ENCODE assay signal across 24 cellular contexts in genomic region chr2:16253291-16253690, GRCh38.
"Had no signal": no experiment of that assay in that cellular context is flagged by ENCODE, and none has a peak within 500 bp of the region (broad histone marks: within the 10 kb centered on the region; RNA-seq: fewer than 3 reads in every experiment).

No MANE protein-coding gene starts in this region.

- H3K4me3 ChIP-seq: colonic mucosa, esophagus squamous epithelium, gastrocnemius medialis, hepatocyte, left lung, lower lobe of right lung, mucosa of descending colon had no signal

- H3K9me3 ChIP-seq: colonic mucosa, esophagus squamous epithelium, gastrocnemius medialis, left lung, lower lobe of right lung, mucosa of descending colon had no signal

- H3K36me3 Mint-ChIP-seq: immature natural killer cell, mesothelial cell of epicardium, naive B cell had no signal

- H3K4me1 Mint-ChIP-seq: immature natural killer cell, naive B cell had no signal

- H3K9me3 Mint-ChIP-seq: dendritic cell treated with granulocyte-macrophage colony-stimulating factor and Interleukin-4, amounts not matched to agents 40 ng/mL and 50 ng/mL, for 4 days had no signal

- H3K27me3 ChIP-seq: colonic mucosa, gastrocnemius medialis, hepatocyte had no signal

- DNase-seq: colonic mucosa; cortex of kidney; effector CD4-positive, alpha-beta T cell; effector memory CD4-positive, alpha-beta T cell; erythroblast; esophagus squamous epithelium; foreskin fibroblast; foreskin melanocyte; gastrocnemius medialis; glutamatergic neuron; hypothalamus; immature natural killer cell; left cardiac atrium; left lung; left ventricle myocardium superior; lower lobe of right lung; mesenchymal stem cell; mucosa of descending colon; naive B cell had no signal

- ATAC-seq: esophagus mucosa, gastrocnemius medialis, left cardiac atrium, left ventricle myocardium superior, mucosa of descending colon had no signal

- H3K36me3 ChIP-seq: colonic mucosa, esophagus squamous epithelium, gastrocnemius medialis, left lung, lower lobe of right lung had no signal

- H3K4me1 ChIP-seq: colonic mucosa, esophagus squamous epithelium, gastrocnemius medialis, left lung, lower lobe of right lung had no signal

- H3K27ac ChIP-seq: colonic mucosa, epithelial cell of prostate, esophagus squamous epithelium, gastrocnemius medialis, hepatocyte, left lung, lower lobe of right lung had no signal

- H3K79me2 ChIP-seq: hepatocyte had no signal

- H2AFZ ChIP-seq: hepatocyte had no signal

- H3K4me3 Mint-ChIP-seq: dendritic cell treated with granulocyte-macrophage colony-stimulating factor and Interleukin-4, amounts not matched to agents 40 ng/mL and 50 ng/mL, for 4 days; immature natural killer cell; mesothelial cell of epicardium; naive B cell had no signal

- H3K27ac Mint-ChIP-seq: dendritic cell treated with granulocyte-macrophage colony-stimulating factor and Interleukin-4, amounts not matched to agents 40 ng/mL and 50 ng/mL, for 4 days; immature natural killer cell; mesothelial cell of epicardium had no signal

- H3K4me2 ChIP-seq: hepatocyte had no signal
